ENCODE assay signal across 8 cellular contexts in the genomic region with DNA sequence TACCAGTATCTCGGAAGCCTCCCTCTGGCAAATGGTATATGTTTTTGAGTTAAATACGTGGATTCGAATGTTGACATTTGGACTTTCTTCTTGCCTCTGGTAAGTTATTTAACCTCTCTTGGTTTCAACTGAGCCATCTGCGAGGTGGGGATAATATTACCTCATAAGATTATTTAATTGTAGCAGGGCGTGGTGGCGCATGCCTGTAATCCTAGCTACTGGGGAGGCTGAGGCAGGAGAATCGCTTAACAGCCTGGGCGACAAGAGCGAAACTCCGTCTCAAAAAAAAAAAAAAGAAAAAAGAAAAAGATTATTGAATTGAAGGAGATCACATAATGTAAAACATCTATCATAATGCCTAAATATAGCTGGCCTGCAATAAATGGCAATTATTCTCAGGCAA. TPM values are rescaled to one million over a fixed set of nuclear protein-coding genes. Genes with fewer than 3 reads are reported as not detected.
A peak's percentile ranks its signal among the peaks of the same experiment; 100 is the strongest.
DNase-seq lines count a peak whose midpoint lies in the region; ATAC-seq and TF ChIP-seq lines count a peak whose summit lies in the region.

No MANE protein-coding gene starts in this region.

- peak overlapping the region; percentile 83 for H3K4me3 ChIP-seq in AG04450 (ENCODE audit: low read depth, low read length)
- peak overlapping the region; percentile 86 for H3K4me3 ChIP-seq in HUES6 (ENCODE audit: low read depth, low read length)
- peak overlapping the region; percentile 65 to 99 for H3K4me3 ChIP-seq in muscle layer of duodenum (ENCODE audit: low read depth in 1 of 2, low read length in 2 of 2)

- H3K36me3 ChIP-seq in HUES6 (ENCODE audit: control insufficient read depth, insufficient read depth, low read length) = no peaks in the 10 kb centered on the region
- H3K36me3 ChIP-seq in muscle layer of duodenum (ENCODE audit: control insufficient read depth in 1 of 2, insufficient read depth in 2 of 2, low read length in 2 of 2) = no peaks in the 10 kb centered on the region

- H3K27ac ChIP-seq in AG04450 (ENCODE audit: low read depth, low read length) (no peak overlapping the region), HUES6 (ENCODE audit: low read depth, low read length) (no peak overlapping the region), caudate nucleus (ENCODE audit: low read depth, low read length) (peak overlapping the region; percentile 49), muscle layer of duodenum (ENCODE audit: low read length) (peak overlapping the region; percentile 59)

- no peaks in the 10 kb centered on the region; the same call in 1 of the 2 replicates for H3K9me3 ChIP-seq in AG04450 (ENCODE audit: control insufficient read depth, insufficient read depth, low read length)
- H3K9me3 ChIP-seq in HUES6 (ENCODE audit: control insufficient read depth, insufficient read depth, low read depth, low read length) = no peaks in the 10 kb centered on the region
- H3K9me3 ChIP-seq in muscle layer of duodenum (ENCODE audit: control insufficient read depth in 1 of 2, low read length in 2 of 2) = no peaks in the 10 kb centered on the region

- H3K9ac ChIP-seq in HUES6 (ENCODE audit: low read length) = no peak overlapping the region

- ATAC-seq in GM19023 (IDR thresholded peaks at IDR 0.05; ENCODE audit: unreplicated experiment) (no peak), HG03439 (IDR thresholded peaks at IDR 0.05; ENCODE audit: unreplicated experiment) (no peak), HG02571 (IDR thresholded peaks at IDR 0.05; ENCODE audit: unreplicated experiment) (no peak)

- no peaks in the 10 kb centered on the region for H3K27me3 ChIP-seq in AG04450 (ENCODE audit: control insufficient read depth, insufficient read depth, low read length)
- no peaks in the 10 kb centered on the region for H3K27me3 ChIP-seq in HUES6 (ENCODE audit: control insufficient read depth, insufficient read depth, low read length)
- H3K27me3 ChIP-seq in muscle layer of duodenum (ENCODE audit: low read depth, low read length) = no peaks in the 10 kb centered on the region

- no peak for TF ChIP-seq CTCF in AG04450 (IDR thresholded peaks at IDR 0.05; ENCODE audit: low read depth, low read length)

- POLR2A ChIA-PET in AG04450 (lab: Yijun Ruan, JAX) = interaction anchor here (0.7 to 1.2 kb wide), 2 partner anchors 54 to 521 kb away, joined by 3 to 4 read pairs; no protein-coding TSS in a partner anchor

- DNase-seq in AG04450 (ENCODE audit: low read depth, low spot score) = no peak
- DNase-seq in caudate nucleus (lab: John Stamatoyannopoulos, UW) = peak in 2 of 61 donors; percentile 24 to 38
- DNase-seq in activated CD4-positive, CD25-positive, alpha-beta regulatory T cell treated with anti-CD3 and anti-CD28 coated beads, Interleukin-2, amount 50 U/mL, for 72 hours = no peak

- CTCF ChIA-PET in AG04450 (lab: Charles Lee) = interaction anchor here (0.7 kb wide), 1 partner anchor 33 kb away, joined by 7 read pairs; no protein-coding TSS in a partner anchor

- H3K4me1 ChIP-seq in HUES6 (ENCODE audit: control insufficient read depth, insufficient read depth, low read length) (no peaks in the 10 kb centered on the region), muscle layer of duodenum (ENCODE audit: control insufficient read depth in 1 of 2, insufficient read depth in 2 of 2, low read length in 2 of 2) (peaks cover 0 to 13% of the 10 kb centered on the region in 2 donors)

RNA-seq across cellular contexts. Expression of gene TAF5, which starts 0.4 kb away (rescaled TPM):
- 2.3 and 3.5 TPM in 2 replicates for polyA plus RNA-seq in AG04450 (2011; rRNA removed)
- polyA minus RNA-seq in AG04450 (2011; rRNA and poly(A)+ RNA removed) = 1.7 and 2.6 TPM in 2 replicates

RNA-seq across cellular contexts. Expression of gene PCGF6, which starts 16.4 kb away (rescaled TPM):
- polyA plus RNA-seq in AG04450 (2011; rRNA removed) = 6.9 and 9.9 TPM in 2 replicates
- 3.5 and 3.9 TPM in 2 replicates for polyA minus RNA-seq in AG04450 (2011; rRNA and poly(A)+ RNA removed)

RNA-seq across cellular contexts. Expression of gene ATP5MK, which starts 28.9 kb away (rescaled TPM):
- 258 and 407 TPM in 2 replicates for polyA plus RNA-seq in AG04450 (2011; rRNA removed)
- polyA minus RNA-seq in AG04450 (2011; rRNA and poly(A)+ RNA removed) = 28.1 and 32.9 TPM in 2 replicates

RNA-seq across cellular contexts. Expression of gene PDCD11, which starts 29.0 kb away (rescaled TPM):
- polyA plus RNA-seq in AG04450 (2011; rRNA removed) = 18.5 and 21.9 TPM in 2 replicates
- 59.4 and 61.4 TPM in 2 replicates for polyA minus RNA-seq in AG04450 (2011; rRNA and poly(A)+ RNA removed)

Comparison
In these comparisons a context has a peak if more than half of its experiments do, and no peak if none do; other contexts are left out.
1. H3K27ac ChIP-seq: peak in caudate nucleus (single experiment) and muscle layer of duodenum (single experiment); none in AG04450 (single experiment) and HUES6 (single experiment).
2. Peak in every context shown above with its lines, with median percentiles within 50 percentile points of each other: H3K4me3 ChIP-seq.